ENCODE assay signal across 12 cellular contexts in the genomic region with DNA sequence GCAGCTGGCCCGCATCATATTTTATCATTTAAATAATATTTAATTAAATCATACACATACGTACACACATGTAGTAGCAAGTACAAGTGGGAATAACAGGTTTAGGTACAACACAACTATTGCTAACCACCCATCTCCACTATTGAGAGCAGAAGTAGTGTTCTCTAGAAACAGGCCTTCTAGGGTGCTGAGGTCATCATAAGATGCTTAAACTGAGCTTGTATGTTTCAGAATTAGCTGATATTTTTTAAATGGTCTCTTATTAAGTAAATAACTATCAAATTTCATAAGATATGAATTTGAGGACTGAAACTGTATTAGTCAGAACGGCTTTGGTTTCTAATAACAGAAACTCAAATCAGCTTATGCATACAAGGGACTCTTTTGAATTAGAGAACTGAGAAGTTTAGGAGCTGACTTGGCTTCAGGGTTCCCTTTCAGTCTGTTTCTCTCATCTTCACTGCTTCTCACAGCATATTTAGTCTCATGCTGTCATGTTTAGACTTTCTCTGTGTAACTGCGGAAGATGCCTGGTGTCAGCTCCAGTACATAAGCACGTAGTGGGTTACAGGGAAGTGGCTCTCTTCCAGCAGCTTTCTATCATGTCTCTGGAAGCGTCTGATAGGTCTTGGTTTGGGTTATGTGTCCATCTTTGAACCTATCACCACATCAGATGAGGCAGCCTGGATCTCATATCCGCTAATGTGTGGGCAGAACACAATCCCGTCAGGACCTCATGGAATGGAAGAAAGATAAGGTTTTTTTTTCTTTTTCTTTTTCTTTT. TPM values are rescaled to one million over a fixed set of nuclear protein-coding genes. Genes with fewer than 3 reads are reported as not detected.
DNase-seq lines count a peak whose midpoint lies in the region; ATAC-seq and TF ChIP-seq lines count a peak whose summit lies in the region.
"Had no signal": no experiment of that assay in that cellular context is flagged by ENCODE, and none has a peak within 500 bp of the region (broad histone marks: within the 10 kb centered on the region; RNA-seq: fewer than 3 reads in every experiment).

No MANE protein-coding gene starts in this region.

- H3K27me3 ChIP-seq in colonic mucosa: no peaks in the 10 kb centered on the region

- no peaks in the 10 kb centered on the region for H3K4me1 Mint-ChIP-seq in T-cell
- H3K4me1 Mint-ChIP-seq: neural crest cell had no signal

- ATAC-seq in GM18868 (IDR thresholded peaks at IDR 0.05; ENCODE audit: unreplicated experiment): peak; percentile 95
- peak; percentile 94 for ATAC-seq in GM21529 (IDR thresholded peaks at IDR 0.05; ENCODE audit: unreplicated experiment)
- peak; percentile 83 for ATAC-seq in HG03103 (IDR thresholded peaks at IDR 0.05; ENCODE audit: low read depth, unreplicated experiment)
- ATAC-seq in T-cell (replicated peaks in 1 of 4): no peak
- ATAC-seq: activated CD8-positive, alpha-beta T cell treated with anti-CD3 and anti-CD28 coated beads, Interleukin-2, amount 10 ng/mL, durations not matched to agents 7 days and 5 days had no signal

- intact Hi-C loops in colonic mucosa (cut with DNase I): no loop called here

- POLR2A ChIA-PET in T-cell (lab: Charles Lee): no interaction called here

- no peak overlapping the region for H3K9ac ChIP-seq in colonic mucosa (ENCODE audit: low read depth in 2 of 2, low read length in 2 of 2)

- H3K9me3 Mint-ChIP-seq in T-cell: peaks cover 0 to 7% (median 0%) of the 10 kb centered on the region in 3 donors

- peaks cover 0 to 1% of the 10 kb centered on the region in 2 donors for H3K27me3 Mint-ChIP-seq in T-cell

- H3K36me3 Mint-ChIP-seq in T-cell: no peaks in the 10 kb centered on the region

- DNase-seq in choroid plexus epithelial cell (ENCODE audit: low read depth) (peak; percentile 20), NCI-H524 (lab: John Stamatoyannopoulos, UW) (no peak), SIG-M5 treated with dmso at 0.1 percent for 504 hours (lab: John Stamatoyannopoulos, UW; ENCODE audit: unreplicated experiment) (no peak), T-cell (no peak), colonic mucosa (no peak)
- DNase-seq: activated CD8-positive, alpha-beta T cell treated with anti-CD3 and anti-CD28 coated beads, Interleukin-2, amount 10 ng/mL, durations not matched to agents 7 days and 5 days; NCI-H526 treated with DMSO at 0.1 percent for 48 hours had no signal

- no peak overlapping the region for H3K27ac Mint-ChIP-seq in T-cell
- H3K27ac Mint-ChIP-seq: activated CD8-positive, alpha-beta T cell treated with anti-CD3 and anti-CD28 coated beads, Interleukin-2, amount 10 ng/mL, durations not matched to agents 7 days and 5 days had no signal

- no peak overlapping the region for H3K27ac ChIP-seq in colonic mucosa
- H3K27ac ChIP-seq: epithelial cell of prostate had no signal

- no peak overlapping the region for H3K4me3 ChIP-seq in choroid plexus epithelial cell (ENCODE audit: low read depth, low read length)
- no peak overlapping the region for H3K4me3 ChIP-seq in colonic mucosa

- H3K36me3 ChIP-seq in colonic mucosa: no peaks in the 10 kb centered on the region

- H3K4me1 ChIP-seq in colonic mucosa: no peaks in the 10 kb centered on the region

- no peak for TF ChIP-seq CTCF in choroid plexus epithelial cell (conservative IDR thresholded peaks at IDR 0.05; ENCODE audit: low read depth, low read length)
- TF ChIP-seq CTCF in colonic mucosa (IDR thresholded peaks at IDR 0.05): no peak

- H3K4me3 Mint-ChIP-seq in T-cell: no peak overlapping the region
- H3K4me3 Mint-ChIP-seq: activated CD8-positive, alpha-beta T cell treated with anti-CD3 and anti-CD28 coated beads, Interleukin-2, amount 10 ng/mL, durations not matched to agents 7 days and 5 days; neural crest cell had no signal

- CTCF ChIA-PET in T-cell (lab: Charles Lee): no interaction called here

- H3K9me3 ChIP-seq in colonic mucosa: no peaks in the 10 kb centered on the region

RNA-seq across cellular contexts. Expression of gene OCLN, which starts 25.0 kb away (rescaled TPM):
- total RNA-seq in T-cell (1 to 10 TPM; 1.1 to 9.0 (median 4.2) TPM), colonic mucosa (100 to 1,000 TPM; 115 to 176 TPM)

RNA-seq across cellular contexts. Expression of gene MARVELD2, which starts 52.7 kb away (rescaled TPM):
- total RNA-seq in T-cell: 1 to 10 TPM in 2 of 5 donors, under 1 TPM in 3; 0.43 to 1.2 (median 0.75) TPM
- total RNA-seq in colonic mucosa: 10 to 100 TPM; 51.0 to 51.2 TPM

Comparison
In these comparisons a context has a peak if more than half of its experiments do, and no peak if none do; other contexts are left out.
1. ATAC-seq: peak in GM18868 (single experiment), GM21529 (single experiment) and HG03103 (single experiment); none in T-cell (0 of 4).
2. RNA of gene OCLN, which starts 25.0 kb away (total RNA-seq): 115 to 176 TPM in colonic mucosa; 1.1 to 9.0 TPM in T-cell; every median in the first group is over 10 times any median in the second.
3. RNA of gene MARVELD2, which starts 52.7 kb away (total RNA-seq): 51.0 to 51.2 TPM in colonic mucosa; 0.43 to 1.2 TPM in T-cell; every median in the first group is over 10 times any median in the second.